Comparison of ENCODE assay signal across 15 cellular contexts in the genomic region with DNA sequence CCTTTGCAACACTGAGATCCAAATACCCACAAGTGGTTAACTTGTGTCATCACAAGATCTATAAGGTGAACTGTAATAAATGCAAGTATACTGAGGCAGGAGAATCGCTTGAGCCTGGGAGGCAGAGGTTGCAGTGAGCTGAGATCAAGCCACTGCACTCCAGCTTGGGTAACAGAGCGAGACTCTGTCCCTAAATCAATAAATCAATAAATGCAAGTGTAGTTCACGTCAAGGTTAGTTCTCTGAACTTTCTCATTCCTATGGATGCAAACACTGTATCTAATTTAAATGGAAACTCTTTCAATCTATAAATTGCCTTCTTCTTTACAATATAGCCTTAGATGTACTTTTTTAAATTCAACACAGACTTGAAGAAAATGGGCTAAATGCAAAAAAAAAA. TPM values are rescaled to one million over a fixed set of nuclear protein-coding genes. Genes with fewer than 3 reads are reported as not detected.
DNase-seq lines count a peak whose midpoint lies in the region; ATAC-seq and TF ChIP-seq lines count a peak whose summit lies in the region.
"Had no signal": no experiment of that assay in that cellular context is flagged by ENCODE, and none has a peak within 500 bp of the region (broad histone marks: within the 10 kb centered on the region; RNA-seq: fewer than 3 reads in every experiment).

No MANE protein-coding gene starts in this region.

- peaks cover 27% of the 10 kb centered on the region for H3K79me2 ChIP-seq in DND-41 (ENCODE audit: insufficient read depth, low read length)

- no peaks in the 10 kb centered on the region for H3K27me3 Mint-ChIP-seq in activated naive CD8-positive, alpha-beta T cell
- peaks cover 3% of the 10 kb centered on the region for H3K27me3 Mint-ChIP-seq in activated naive CD8-positive, alpha-beta T cell treated with anti-CD3 and anti-CD28 coated beads, Interleukin-2, amount 50 U/mL, for 24 hours
- no peaks in the 10 kb centered on the region for H3K27me3 Mint-ChIP-seq in T-helper 17 cell

- H3K14ac ChIP-seq in mesenchymal stem cell (ENCODE audit: low read length in 2 of 2), result no peak overlapping the region

- H3K36me3 ChIP-seq in DND-41 (ENCODE audit: insufficient read depth, low read length) (peaks cover 66% of the 10 kb centered on the region), mesenchymal stem cell (ENCODE audit: control insufficient read depth in 1 of 2, insufficient read depth in 2 of 2, low read depth in 1 of 2, low read length in 2 of 2) (peaks cover 0 to 55% of the 10 kb centered on the region in 2 experiments), transverse colon (peaks cover 0 to 20% (median 5%) of the 10 kb centered on the region in 4 donors)

- H3K4me3 ChIP-seq in DND-41 (ENCODE audit: low read depth in 1 of 2, low read length in 2 of 2), result no peak overlapping the region
- H3K4me3 ChIP-seq in mesenchymal stem cell (ENCODE audit: insufficient read depth in 1 of 2, low read depth in 1 of 2, low read length in 2 of 2), result no peak overlapping the region
- no peak overlapping the region for H3K4me3 ChIP-seq in transverse colon
- H3K4me3 ChIP-seq: GM23338 had no signal

- no peaks in the 10 kb centered on the region for H4K20me1 ChIP-seq in DND-41 (ENCODE audit: insufficient read depth, low read length)

- peak overlapping the region; percentile 20; the same call in 1 of the 2 replicates for H3K4me2 ChIP-seq in DND-41 (ENCODE audit: insufficient read depth, low read length)
- no peak overlapping the region for H3K4me2 ChIP-seq in mesenchymal stem cell (ENCODE audit: low read length, poor library complexity, severe bottlenecking)
- H3K4me2 ChIP-seq: GM23338 had no signal

- H3K4me1 ChIP-seq in DND-41 (ENCODE audit: insufficient read depth, low read length), result peaks cover 32% of the 10 kb centered on the region
- H3K4me1 ChIP-seq in mesenchymal stem cell (ENCODE audit: control insufficient read depth, insufficient read depth, low read depth, low read length), result peaks cover 6% of the 10 kb centered on the region
- H3K4me1 ChIP-seq in transverse colon, result peaks cover 8 to 22% (median 13%) of the 10 kb centered on the region in 4 donors

- no peaks in the 10 kb centered on the region for H3K9me3 Mint-ChIP-seq in activated naive CD8-positive, alpha-beta T cell (ENCODE audit: low read depth)
- H3K9me3 Mint-ChIP-seq in activated naive CD8-positive, alpha-beta T cell treated with anti-CD3 and anti-CD28 coated beads, Interleukin-2, amount 50 U/mL, for 24 hours, result no peaks in the 10 kb centered on the region
- H3K9me3 Mint-ChIP-seq: CD14-positive monocyte; CD8-positive, alpha-beta T cell had no signal

- H2AK5ac ChIP-seq in mesenchymal stem cell (ENCODE audit: low read length, severe bottlenecking), result no peak overlapping the region

- H4K8ac ChIP-seq in mesenchymal stem cell (ENCODE audit: low read length), result no peak overlapping the region

- peak overlapping the region; percentile 1 for H3K4me3 Mint-ChIP-seq in activated naive CD8-positive, alpha-beta T cell
- H3K4me3 Mint-ChIP-seq in activated naive CD8-positive, alpha-beta T cell treated with anti-CD3 and anti-CD28 coated beads, Interleukin-2, amount 50 U/mL, for 24 hours, result no peak overlapping the region
- H3K4me3 Mint-ChIP-seq in T-helper 17 cell, result no peak overlapping the region
- H3K4me3 Mint-ChIP-seq: CD14-positive monocyte; CD8-positive, alpha-beta T cell; GM23338 had no signal

- no peak overlapping the region for H3K27ac Mint-ChIP-seq in activated naive CD8-positive, alpha-beta T cell
- H3K27ac Mint-ChIP-seq in activated naive CD8-positive, alpha-beta T cell treated with anti-CD3 and anti-CD28 coated beads, Interleukin-2, amount 50 U/mL, for 24 hours, result no peak overlapping the region
- H3K27ac Mint-ChIP-seq in T-helper 17 cell, result peak overlapping the region; percentile 47
- H3K27ac Mint-ChIP-seq: CD14-positive monocyte; CD8-positive, alpha-beta T cell; GM23338 had no signal

- H3K27ac ChIP-seq in DND-41 (ENCODE audit: low read length) (no peak overlapping the region), mesenchymal stem cell (ENCODE audit: low read length, poor library complexity, severe bottlenecking) (no peak overlapping the region), transverse colon (no peak overlapping the region)

- H3K9me3 ChIP-seq in DND-41 (ENCODE audit: insufficient read depth, low read length, severe bottlenecking) (no peaks in the 10 kb centered on the region), T-helper 17 cell (ENCODE audit: control insufficient read depth, low read length, poor library complexity, severe bottlenecking) (no peaks in the 10 kb centered on the region), mesenchymal stem cell (ENCODE audit: control insufficient read depth, low read length) (no peaks in the 10 kb centered on the region), transverse colon (no peaks in the 10 kb centered on the region)

- no peak overlapping the region for H2AFZ ChIP-seq in DND-41 (ENCODE audit: low read depth, low read length)
- no peak overlapping the region for H2AFZ ChIP-seq in mesenchymal stem cell (ENCODE audit: low read depth, low read length)
- H2AFZ ChIP-seq: GM23338 had no signal

- no peak overlapping the region for H2BK12ac ChIP-seq in mesenchymal stem cell (ENCODE audit: low read length in 2 of 2)

- no peak for DNase-seq in activated naive CD8-positive, alpha-beta T cell treated with anti-CD3 and anti-CD28 coated beads, Interleukin-2, amount 50 U/mL, for 24 hours
- DNase-seq in DND-41, result no peak
- DNase-seq in T-helper 17 cell, result no peak
- no peak for DNase-seq in mesenchymal stem cell
- DNase-seq in NCI-H82 (lab: John Stamatoyannopoulos, UW), result no peak
- no peak for DNase-seq in transverse colon
- DNase-seq: CD8-positive, alpha-beta T cell; COR-L47; DMS153; DMS79 treated with DMSO at 0.1 percent for 48 hours; GDM1; H7 had no signal

- in situ Hi-C loops in transverse colon (cut with MboI; ENCODE audit: low pct_ligation_motif_present in 1 of 4, low pct_unique_long_range_greater_than_20kb in 1 of 4, low sequenced_read_pairs in 3 of 4), result loop anchor here in 1 of 4 donors (25.0 kb wide), 1 partner anchor 127 kb away; no protein-coding TSS in a partner anchor

- H2BK15ac ChIP-seq in mesenchymal stem cell (ENCODE audit: low read depth, poor library complexity, severe bottlenecking), result no peak overlapping the region

- no peak overlapping the region for H3K4ac ChIP-seq in mesenchymal stem cell (ENCODE audit: low read depth in 1 of 2, low read length in 2 of 2)

- H4K91ac ChIP-seq in mesenchymal stem cell (ENCODE audit: low read length), result no peak overlapping the region

- 100% methylated on average over 2 of the region's 3 CpGs for WGBS in mesenchymal stem cell
- 81 to 87% methylated on average over 3 of the region's 3 CpGs for WGBS in transverse colon (ENCODE audit: low coverage in 1 of 2), 2 donors

- no peak overlapping the region for H2BK120ac ChIP-seq in mesenchymal stem cell (ENCODE audit: low read depth, low read length)

- intact Hi-C loops in transverse colon (cut with DNase I; ENCODE audit: low total_unique reads), result loop anchor here (10.0 kb wide), 1 partner anchor 145 kb away; no protein-coding TSS in a partner anchor

- H3K9ac ChIP-seq in DND-41 (ENCODE audit: low read depth, low read length), result no peak overlapping the region
- H3K9ac ChIP-seq in mesenchymal stem cell (ENCODE audit: low read length), result peak overlapping the region; percentile 40

- H3K4me1 Mint-ChIP-seq in activated naive CD8-positive, alpha-beta T cell (ENCODE audit: low read depth), result peaks cover 49% of the 10 kb centered on the region
- H3K4me1 Mint-ChIP-seq in activated naive CD8-positive, alpha-beta T cell treated with anti-CD3 and anti-CD28 coated beads, Interleukin-2, amount 50 U/mL, for 24 hours, result peaks cover 37% of the 10 kb centered on the region
- peaks cover 20% of the 10 kb centered on the region for H3K4me1 Mint-ChIP-seq in T-helper 17 cell

- no peak overlapping the region for H2BK5ac ChIP-seq in mesenchymal stem cell (ENCODE audit: low read depth, low read length, poor library complexity, severe bottlenecking)

- no peak for ATAC-seq in activated naive CD8-positive, alpha-beta T cell treated with anti-CD3 and anti-CD28 coated beads, Interleukin-2, amount 50 U/mL, for 24 hours
- ATAC-seq in DND-41 (ENCODE audit: insufficient read depth, low read depth) (no peak), T-helper 17 cell (no peak)
- ATAC-seq: CD8-positive, alpha-beta T cell; GM23338 had no signal

- peaks cover 7% of the 10 kb centered on the region for H3K79me1 ChIP-seq in mesenchymal stem cell (replicated peaks; ENCODE audit: low read length, poor library complexity, severe bottlenecking)

- no peak for TF ChIP-seq POLR2A in transverse colon (IDR thresholded peaks at IDR 0.05)

- TF ChIP-seq CTCF in DND-41 (IDR thresholded peaks at IDR 0.05; ENCODE audit: borderline replicate concordance, extremely low read depth, low read length, poor library complexity, severe bottlenecking) (no peak), transverse colon (IDR thresholded peaks at IDR 0.05) (no peak)

- no peak for TF ChIP-seq EP300 in transverse colon (IDR thresholded peaks at IDR 0.05; ENCODE audit: low read depth)

- H3K27me3 ChIP-seq in DND-41 (ENCODE audit: insufficient read depth, low read length, poor library complexity) (no peaks in the 10 kb centered on the region), mesenchymal stem cell (ENCODE audit: control insufficient read depth in 1 of 2, insufficient read depth in 1 of 2, low read length in 2 of 2) (no peaks in the 10 kb centered on the region), transverse colon (no peaks in the 10 kb centered on the region)

- no peak overlapping the region for H3K18ac ChIP-seq in mesenchymal stem cell (ENCODE audit: low read depth in 1 of 2, low read length in 2 of 2)

- H3K23ac ChIP-seq in mesenchymal stem cell (ENCODE audit: low read length in 2 of 2), result no peak overlapping the region

- H3K36me3 Mint-ChIP-seq in activated naive CD8-positive, alpha-beta T cell, result peaks cover 20% of the 10 kb centered on the region
- peaks cover 62% of the 10 kb centered on the region for H3K36me3 Mint-ChIP-seq in activated naive CD8-positive, alpha-beta T cell treated with anti-CD3 and anti-CD28 coated beads, Interleukin-2, amount 50 U/mL, for 24 hours (ENCODE audit: low read depth)
- peaks cover 4% of the 10 kb centered on the region for H3K36me3 Mint-ChIP-seq in T-helper 17 cell (ENCODE audit: low read depth)

RNA-seq across cellular contexts. Expression of gene MAGOHB, which starts 3.2 kb away (rescaled TPM):
- 10 to 100 TPM; 10.6 to 11.1 TPM for total RNA-seq in T-helper 17 cell
- polyA plus RNA-seq in mesenchymal stem cell (2013, experiment 1 of 2), result 22.2 TPM
- 27.1 TPM for polyA plus RNA-seq in mesenchymal stem cell (2013, experiment 2 of 2)
- 1 to 10 TPM in 2 of 4 donors, under 1 TPM in 1, not detected in 1; 0.75 to 9.7 (median 8.1) TPM for total RNA-seq in transverse colon
